ENCODE assay signal across 12 cellular contexts in genomic region chr1:223711173-223711572, GRCh38. TPM values are rescaled to one million over a fixed set of nuclear protein-coding genes. Genes with fewer than 3 reads are reported as not detected.
DNase-seq lines count a peak whose midpoint lies in the region; TF ChIP-seq lines count a peak whose summit lies in the region.
"Had no signal": no experiment of that assay in that cellular context is flagged by ENCODE, and none has a peak within 500 bp of the region (broad histone marks: within the 10 kb centered on the region; RNA-seq: fewer than 3 reads in every experiment).

No MANE protein-coding gene starts in this region.

- TF ChIP-seq CTCF in osteocyte (IDR thresholded peaks at IDR 0.05): no peak

- POLR2A ChIA-PET in activated CD4-positive, alpha-beta memory T cell treated with anti-CD3 and anti-CD28 coated beads, Interleukin-2, amount 10 ng/mL, durations not matched to agents 7 days and 5 days (lab: Charles Lee): interaction anchor here (1.2 to 1.4 kb wide), 3 partner anchors 10 to 33 kb away, joined by 3 to 4 read pairs (median 3); no protein-coding TSS in a partner anchor
- POLR2A ChIA-PET in activated CD4-positive, alpha-beta memory T cell treated with anti-CD3 and anti-CD28 coated beads for 36 hours (lab: Charles Lee): interaction anchor here (1.0 to 1.5 kb wide), 2 partner anchors 9 to 134 kb away, joined by 3 to 4 read pairs; no protein-coding TSS in a partner anchor

- H3K4me1 Mint-ChIP-seq in activated CD4-positive, alpha-beta memory T cell treated with anti-CD3 and anti-CD28 coated beads, Interleukin-2, amount 10 ng/mL, durations not matched to agents 7 days and 5 days: peaks cover 52% of the 10 kb centered on the region
- H3K4me1 Mint-ChIP-seq in activated CD4-positive, alpha-beta memory T cell treated with anti-CD3 and anti-CD28 coated beads for 36 hours (ENCODE audit: low read depth): peaks cover 50% of the 10 kb centered on the region
- H3K4me1 Mint-ChIP-seq in osteocyte (ENCODE audit: unreplicated experiment): peaks cover 75% of the 10 kb centered on the region

- DNase-seq in activated CD4-positive, alpha-beta memory T cell treated with anti-CD3 and anti-CD28 coated beads, Interleukin-2, amount 10 ng/mL, durations not matched to agents 7 days and 5 days: no peak
- no peak for DNase-seq in activated CD4-positive, alpha-beta memory T cell treated with anti-CD3 and anti-CD28 coated beads for 36 hours
- peak; percentile 22 for DNase-seq in NCI-H2196 treated with DMSO at 0.1 percent for 48 hours (lab: John Stamatoyannopoulos, UW; ENCODE audit: unreplicated experiment)
- DNase-seq in effector memory CD4-positive, alpha-beta T cell: no peak
- DNase-seq in osteocyte (ENCODE audit: extremely low spot score, unreplicated experiment): no peak
- DNase-seq in H7: no peak
- no peak for DNase-seq in RPMI8226
- DNase-seq in HAP-1 (ENCODE audit: low spot score in 2 of 2): no peak
- DNase-seq: BE2C; gastrocnemius medialis; stimulated activated CD4-positive, alpha-beta T cell treated with anti-CD3 and anti-CD28 coated beads, Interleukin-12 subunit alpha, Interleukin-12 subunit beta, amount 100 ng/mL, for 4 hours; stimulated activated naive CD8-positive, alpha-beta T cell treated with anti-CD3 and anti-CD28 coated beads, Interleukin-15, Interleukin-2, amounts not matched to agents 100 U/mL and 50 U/mL, for 24 hours had no signal

- no peaks in the 10 kb centered on the region for H3K36me3 ChIP-seq in effector memory CD4-positive, alpha-beta T cell (ENCODE audit: control insufficient read depth, insufficient read depth, low read length)
- H3K36me3 ChIP-seq in H7 (replicated peaks; ENCODE audit: control insufficient read depth, insufficient read depth, low read length): no peaks in the 10 kb centered on the region
- no peaks in the 10 kb centered on the region; the same call in 1 of the 2 replicates for H3K36me3 ChIP-seq in HAP-1 (replicated peaks)
- H3K36me3 ChIP-seq: BE2C, gastrocnemius medialis had no signal

- intact Hi-C loops in activated CD4-positive, alpha-beta memory T cell treated with anti-CD3 and anti-CD28 coated beads for 36 hours (cut with micrococcal nuclease): loop anchor here (10.0 kb wide), 1 partner anchor 724 kb away; the partner anchor contains the start of gene WDR26

- peaks cover 24% of the 10 kb centered on the region for H3K36me3 Mint-ChIP-seq in activated CD4-positive, alpha-beta memory T cell treated with anti-CD3 and anti-CD28 coated beads, Interleukin-2, amount 10 ng/mL, durations not matched to agents 7 days and 5 days (ENCODE audit: low read depth)
- no peaks in the 10 kb centered on the region for H3K36me3 Mint-ChIP-seq in activated CD4-positive, alpha-beta memory T cell treated with anti-CD3 and anti-CD28 coated beads for 36 hours
- no peaks in the 10 kb centered on the region for H3K36me3 Mint-ChIP-seq in osteocyte (ENCODE audit: unreplicated experiment)

- CTCF ChIA-PET in activated CD4-positive, alpha-beta memory T cell treated with anti-CD3 and anti-CD28 coated beads, Interleukin-2, amount 10 ng/mL, durations not matched to agents 7 days and 5 days (lab: Charles Lee): interaction anchor here (0.9 to 3.0 kb wide), 6 partner anchors 9 to 38 kb away, joined by 3 to 32 read pairs (median 12); no protein-coding TSS in a partner anchor
- CTCF ChIA-PET in activated CD4-positive, alpha-beta memory T cell treated with anti-CD3 and anti-CD28 coated beads for 36 hours (lab: Charles Lee): interaction anchor here (0.7 to 4.1 kb wide), 2 partner anchors 13 to 38 kb away, joined by 3 to 43 read pairs; no protein-coding TSS in a partner anchor

- H3K27me3 Mint-ChIP-seq in activated CD4-positive, alpha-beta memory T cell treated with anti-CD3 and anti-CD28 coated beads, Interleukin-2, amount 10 ng/mL, durations not matched to agents 7 days and 5 days: peaks cover 6% of the 10 kb centered on the region
- no peaks in the 10 kb centered on the region for H3K27me3 Mint-ChIP-seq in activated CD4-positive, alpha-beta memory T cell treated with anti-CD3 and anti-CD28 coated beads for 36 hours
- no peaks in the 10 kb centered on the region for H3K27me3 Mint-ChIP-seq in osteocyte (ENCODE audit: unreplicated experiment)

- peaks cover 39% of the 10 kb centered on the region for H3K4me1 ChIP-seq in effector memory CD4-positive, alpha-beta T cell (ENCODE audit: control insufficient read depth, insufficient read depth, low read length, poor library complexity, severe bottlenecking)
- peaks cover 24% of the 10 kb centered on the region for H3K4me1 ChIP-seq in HAP-1

- no peaks in the 10 kb centered on the region for H3K9me3 ChIP-seq in effector memory CD4-positive, alpha-beta T cell (ENCODE audit: control insufficient read depth, low read length)
- H3K9me3 ChIP-seq in HAP-1: no peaks in the 10 kb centered on the region
- H3K9me3 ChIP-seq: gastrocnemius medialis had no signal

- no peaks in the 10 kb centered on the region for H3K27me3 ChIP-seq in effector memory CD4-positive, alpha-beta T cell (replicated peaks; ENCODE audit: control insufficient read depth, insufficient read depth, low read length, poor library complexity, severe bottlenecking)
- peaks cover 14% of the 10 kb centered on the region for H3K27me3 ChIP-seq in H7 (ENCODE audit: control insufficient read depth, insufficient read depth, low read length)
- H3K27me3 ChIP-seq in HAP-1 (ENCODE audit: low read depth): no peaks in the 10 kb centered on the region
- H3K27me3 ChIP-seq: BE2C, gastrocnemius medialis had no signal

- H3K27ac Mint-ChIP-seq in activated CD4-positive, alpha-beta memory T cell treated with anti-CD3 and anti-CD28 coated beads, Interleukin-2, amount 10 ng/mL, durations not matched to agents 7 days and 5 days: peak overlapping the region; percentile 14
- H3K27ac Mint-ChIP-seq in activated CD4-positive, alpha-beta memory T cell treated with anti-CD3 and anti-CD28 coated beads for 36 hours: no peak overlapping the region
- peak overlapping the region; percentile 82 for H3K27ac Mint-ChIP-seq in osteocyte (ENCODE audit: unreplicated experiment)

- no peak overlapping the region for H3K4me3 Mint-ChIP-seq in activated CD4-positive, alpha-beta memory T cell treated with anti-CD3 and anti-CD28 coated beads, Interleukin-2, amount 10 ng/mL, durations not matched to agents 7 days and 5 days
- H3K4me3 Mint-ChIP-seq in activated CD4-positive, alpha-beta memory T cell treated with anti-CD3 and anti-CD28 coated beads for 36 hours: no peak overlapping the region
- peak overlapping the region; percentile 60 for H3K4me3 Mint-ChIP-seq in osteocyte (ENCODE audit: unreplicated experiment)

- peak overlapping the region; percentile 94 for H3K27ac ChIP-seq in effector memory CD4-positive, alpha-beta T cell (ENCODE audit: insufficient read depth, low read length, poor library complexity, severe bottlenecking)

- H3K4me3 ChIP-seq in effector memory CD4-positive, alpha-beta T cell (ENCODE audit: insufficient read depth, low read depth, low read length, poor library complexity, severe bottlenecking): no peak overlapping the region
- H3K4me3 ChIP-seq in H7 (ENCODE audit: insufficient read depth, low read depth, low read length) (no peak overlapping the region), HAP-1 (no peak overlapping the region)

- in situ Hi-C loops in HAP-1 (cut with MboI; ENCODE audit: low sequenced_read_pairs): no loop called here

- no peaks in the 10 kb centered on the region for H3K9me3 Mint-ChIP-seq in activated CD4-positive, alpha-beta memory T cell treated with anti-CD3 and anti-CD28 coated beads, Interleukin-2, amount 10 ng/mL, durations not matched to agents 7 days and 5 days
- H3K9me3 Mint-ChIP-seq in activated CD4-positive, alpha-beta memory T cell treated with anti-CD3 and anti-CD28 coated beads for 36 hours: no peaks in the 10 kb centered on the region
- H3K9me3 Mint-ChIP-seq in osteocyte (ENCODE audit: unreplicated experiment): no peaks in the 10 kb centered on the region

RNA-seq across cellular contexts. Expression of gene CAPN2, which starts 1.2 kb away (rescaled TPM):
- 100 to 1,000 TPM; 263 TPM for total RNA-seq in activated CD4-positive, alpha-beta memory T cell treated with anti-CD3 and anti-CD28 coated beads, Interleukin-2, amount 10 ng/mL, durations not matched to agents 7 days and 5 days
- 10 to 100 TPM; 61.2 to 64.5 TPM for total RNA-seq in activated CD4-positive, alpha-beta memory T cell treated with anti-CD3 and anti-CD28 coated beads for 36 hours
- 271 and 278 TPM in 2 replicates for total RNA-seq in osteocyte
- 46.8 and 60.4 TPM in 2 replicates for total RNA-seq in H7 (2014; rRNA removed; shearing (Covaris generic))

RNA-seq across cellular contexts. Expression of gene CAPN8, which starts 45.7 kb away (rescaled TPM):
- under 1 TPM in 1 of 2 experiments, not detected in 1; 0.13 TPM for total RNA-seq in activated CD4-positive, alpha-beta memory T cell treated with anti-CD3 and anti-CD28 coated beads, Interleukin-2, amount 10 ng/mL, durations not matched to agents 7 days and 5 days
- total RNA-seq in activated CD4-positive, alpha-beta memory T cell treated with anti-CD3 and anti-CD28 coated beads for 36 hours: not detected
- not detected in 2 replicates for total RNA-seq in osteocyte
- total RNA-seq in H7 (2014; rRNA removed; shearing (Covaris generic)): not detected in 2 replicates
